ENCODE assay signal across 8 cellular contexts in the genomic region with DNA sequence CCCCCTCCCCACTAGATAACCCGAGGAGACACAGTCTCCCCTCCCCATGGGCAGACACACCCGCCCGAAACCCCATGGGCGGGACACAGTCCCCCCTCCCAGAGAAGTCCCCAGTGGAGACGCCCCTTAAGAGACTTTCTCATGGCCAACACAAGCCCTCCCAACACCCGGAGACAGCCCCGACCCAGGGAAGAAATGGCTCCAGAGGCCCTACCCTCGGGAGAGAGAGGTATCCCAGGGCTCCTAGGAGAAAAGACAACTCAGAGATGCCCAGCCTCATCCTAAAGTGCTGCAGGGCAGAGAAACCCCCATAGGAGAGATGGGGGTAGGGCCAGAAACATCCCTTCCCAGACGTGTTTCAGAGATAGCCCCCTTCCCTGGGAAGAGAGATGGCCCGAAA. TPM values are rescaled to one million over a fixed set of nuclear protein-coding genes. Genes with fewer than 3 reads are reported as not detected.
A peak's percentile ranks its signal among the peaks of the same experiment; 100 is the strongest.
DNase-seq lines count a peak whose midpoint lies in the region; ATAC-seq, FAIRE-seq and TF ChIP-seq lines count a peak whose summit lies in the region.

No MANE protein-coding gene starts in this region.

- POLR2A ChIA-PET in A549 (lab: Yijun Ruan, JAX) = interaction anchor here (0.9 kb wide), 1 partner anchor 73 kb away, joined by 8 read pairs; a partner anchor contains a TSS
- POLR2A ChIA-PET in HEK293 (lab: Yijun Ruan, JAX) = interaction anchor here (1.2 to 1.8 kb wide), 4 partner anchors 28 to 73 kb away, joined by 3 to 13 read pairs (median 6); a partner anchor contains a TSS
- POLR2A ChIA-PET in naive thymus-derived CD8-positive, alpha-beta T cell (lab: Charles Lee) = interaction anchor here (0.6 to 2.1 kb wide), 7 partner anchors 28 to 1337 kb away, joined by 3 to 17 read pairs (median 5); a partner anchor contains a TSS

- CTCF ChIA-PET in A549 (lab: Yijun Ruan, JAX) = interaction anchor here (2.2 kb wide), 1 partner anchor 28 kb away, joined by 9 read pairs; no protein-coding TSS in a partner anchor
- CTCF ChIA-PET in HEK293 (lab: Yijun Ruan, JAX) = interaction anchor here (0.6 to 0.9 kb wide), 3 partner anchors 25 to 113 kb away, joined by 3 to 5 read pairs (median 4); no protein-coding TSS in a partner anchor
- CTCF ChIA-PET in mammary epithelial cell (lab: Charles Lee; ENCODE audit: low non-redundant PET) = interaction anchor here (0.6 kb wide), 1 partner anchor 29 kb away, joined by 3 read pairs; no protein-coding TSS in a partner anchor

- peak overlapping the region; percentile 53 for H2AFZ ChIP-seq in mammary epithelial cell (ENCODE audit: low read depth, low read length)

- H3K9me3 ChIP-seq in A549 (no peaks in the 10 kb centered on the region), HEK293 (ENCODE audit: control insufficient read depth, insufficient read depth, low read depth, low read length) (no peaks in the 10 kb centered on the region), mammary epithelial cell (replicated peaks; ENCODE audit: insufficient read depth, low read length) (no peaks in the 10 kb centered on the region)

- peaks cover 8 to 15% (median 13%) of the 10 kb centered on the region in 4 donors for H3K4me1 Mint-ChIP-seq in naive thymus-derived CD8-positive, alpha-beta T cell

- dilution Hi-C loops in mammary epithelial cell (cut with HindIII; ENCODE audit: low sequenced_read_pairs) = no loop called here

- H3K36me3 ChIP-seq in HEK293 (ENCODE audit: control insufficient read depth in 2 of 2, insufficient read depth in 1 of 2, low read length in 2 of 2) = no peaks in the 10 kb centered on the region
- no peaks in the 10 kb centered on the region for H3K36me3 ChIP-seq in mammary epithelial cell (ENCODE audit: insufficient read depth, low read length)

- TF ChIP-seq CTCF in A549 (IDR thresholded peaks at IDR 0.05) = no peak
- no peak for TF ChIP-seq CTCF in HEK293 (tag by site-specific recombination; IDR thresholded peaks at IDR 0.05)
- TF ChIP-seq CTCF in mammary epithelial cell (conservative IDR thresholded peaks at IDR 0.05 in 1 of 2, IDR thresholded peaks at IDR 0.05 in 1 of 2; ENCODE audit: extremely low read depth in 1 of 2, insufficient read depth in 1 of 2, low read depth in 1 of 2, low read length in 2 of 2) = no peak
- TF ChIP-seq CTCF in lower leg skin (IDR thresholded peaks at IDR 0.05) = no peak

- peak overlapping the region; percentile 95 to 97 for H3K27ac ChIP-seq in A549
- no peak overlapping the region for H3K27ac ChIP-seq in HEK293 (ENCODE audit: extremely low read depth, low read depth, low read length)
- no peak overlapping the region for H3K27ac ChIP-seq in mammary epithelial cell (ENCODE audit: insufficient read depth, low read depth, low read length)

- no peak for TF ChIP-seq EP300 in A549 (IDR thresholded peaks at IDR 0.05)

- no peak for TF ChIP-seq RAD21 in A549 (conservative IDR thresholded peaks at IDR 0.05 in 1 of 2, IDR thresholded peaks at IDR 0.05 in 1 of 2)

- H3K27ac Mint-ChIP-seq in naive thymus-derived CD8-positive, alpha-beta T cell = peak overlapping the region in 3 of 10 donors; percentile 62 to 76 (median 63)

- H3K4me1 ChIP-seq in A549 = peaks cover 20% of the 10 kb centered on the region
- peaks cover 7% of the 10 kb centered on the region for H3K4me1 ChIP-seq in HEK293 (ENCODE audit: control insufficient read depth, insufficient read depth, low read length)
- H3K4me1 ChIP-seq in mammary epithelial cell (ENCODE audit: insufficient read depth, low read length) = peaks cover 17% of the 10 kb centered on the region

- in situ Hi-C loops in mammary epithelial cell (cut with MboI; ENCODE audit: low sequenced_read_pairs in 2 of 2) = no loop called here

- no peaks in the 10 kb centered on the region for H3K79me2 ChIP-seq in mammary epithelial cell (ENCODE audit: insufficient read depth, low read length)

- H3K9ac ChIP-seq in mammary epithelial cell (ENCODE audit: insufficient read depth, low read length) = no peak overlapping the region

- no peak for ATAC-seq in A549
- no peak for ATAC-seq in naive thymus-derived CD8-positive, alpha-beta T cell
- ATAC-seq in HG03571 (IDR thresholded peaks at IDR 0.05; ENCODE audit: unreplicated experiment) = no peak

- H3K4me2 ChIP-seq in A549 (peak overlapping the region; percentile 100), mammary epithelial cell (ENCODE audit: insufficient read depth, low read depth, low read length) (no peak overlapping the region)

- DNase-seq in A549 (ENCODE audit: low read depth in 1 of 2, low spot score in 1 of 2) = peak in 1 of 2 experiments; percentile 21
- no peak for DNase-seq in mammary epithelial cell
- DNase-seq in naive thymus-derived CD8-positive, alpha-beta T cell = no peak
- DNase-seq in GM12891 (ENCODE audit: insufficient read length, low spot score) = no peak
- no peak for DNase-seq in lower leg skin (ENCODE audit: low spot score in 2 of 2)
- DNase-seq in NCI-H2107 treated with DMSO at 0.1 percent for 48 hours (lab: John Stamatoyannopoulos, UW; ENCODE audit: unreplicated experiment) = no peak

- WGBS in A549 (ENCODE audit: missing lambda C conversion rate) = 56% methylated on average over 2 of the region's 10 CpGs
- WGBS in mammary epithelial cell (ENCODE audit: low coverage, missing lambda C conversion rate) = 54% methylated on average over 5 of the region's 10 CpGs
- 19 to 20% methylated on average over 7 to 9 of the region's 10 CpGs for WGBS in lower leg skin, 2 donors

- FAIRE-seq in A549 (lab: Jason Lieb, UNC) (no peak), GM12891 (lab: Jason Lieb, UNC) (no peak)

- TF ChIP-seq POLR2A in A549 (IDR thresholded peaks at IDR 0.05; ENCODE audit: low read length) (no peak), GM12891 (IDR thresholded peaks at IDR 0.05; ENCODE audit: low read depth, low read length) (no peak), lower leg skin (IDR thresholded peaks at IDR 0.05) (no peak)

- H3K4me3 Mint-ChIP-seq in naive thymus-derived CD8-positive, alpha-beta T cell = peak overlapping the region; percentile 55 to 86 (median 72)

- no peaks in the 10 kb centered on the region for H3K36me3 Mint-ChIP-seq in naive thymus-derived CD8-positive, alpha-beta T cell

- no peaks in the 10 kb centered on the region for H4K20me1 ChIP-seq in mammary epithelial cell (ENCODE audit: insufficient read depth, low read length)

- H3K9me3 Mint-ChIP-seq in naive thymus-derived CD8-positive, alpha-beta T cell = no peaks in the 10 kb centered on the region

- intact Hi-C loops in mammary epithelial cell (cut with micrococcal nuclease) (no loop called here), lower leg skin (cut with DNase I; ENCODE audit: low total_unique reads) (loop anchor here (5.0 kb wide), 1 partner anchor 362 kb away; no protein-coding TSS in a partner anchor)

- BruUV-seq in mammary epithelial cell (replicated peaks; lab: Mats Ljungman, UMichigan) = no TSS peak

- H3K27me3 ChIP-seq in mammary epithelial cell (ENCODE audit: insufficient read depth, low read length) = no peaks in the 10 kb centered on the region

- H3K4me3 ChIP-seq in A549 (peak overlapping the region; percentile 96), HEK293 (ENCODE audit: low read depth, low read length) (no peak overlapping the region), mammary epithelial cell (replicated peaks in 1 of 3; ENCODE audit: insufficient read depth in 1 of 3, low read depth in 2 of 3, low read length in 3 of 3) (no peak overlapping the region), lower leg skin (ENCODE audit: low read depth, poor library complexity, severe bottlenecking) (no peak overlapping the region)

- peaks cover 0 to 4% (median 0%) of the 10 kb centered on the region in 5 donors for H3K27me3 Mint-ChIP-seq in naive thymus-derived CD8-positive, alpha-beta T cell

TF ChIP-seq in A549, 52 proteins besides CTCF, POLR2A, EP300 and RAD21 (continues in another document):
- TF ChIP-seq CHD4 (IDR thresholded peaks at IDR 0.05; ENCODE audit: borderline replicate concordance) (no peak), RARB (CRISPR knock-in tag; IDR thresholded peaks at IDR 0.05) (no peak), MAZ (IDR thresholded peaks at IDR 0.05; ENCODE audit: borderline replicate concordance, low read depth, low read length) (no peak), CEBPB (IDR thresholded peaks at IDR 0.05) (no peak), ESRRA (IDR thresholded peaks at IDR 0.05; ENCODE audit: borderline replicate concordance, low read length) (no peak), HDAC2 (IDR thresholded peaks at IDR 0.05) (no peak)

TF ChIP-seq in HEK293, 187 proteins besides CTCF, POLR2A, EP300 and RAD21 (continues in another document):
- TF ChIP-seq ZNF830 (tag by site-specific recombination; IDR thresholded peaks at IDR 0.05; ENCODE audit: low read depth) (no peak), GLIS2 (tag by site-specific recombination; IDR thresholded peaks at IDR 0.05) (0 out of 2 replicates have a peak, but pooled peaks have one; percentile 41), ZNF510 (tag by site-specific recombination; IDR thresholded peaks at IDR 0.05; ENCODE audit: insufficient replicate concordance) (no peak), ZNF654 (tag by site-specific recombination; IDR thresholded peaks at IDR 0.05; ENCODE audit: low read depth) (no peak), ZNF76 (tag by site-specific recombination; IDR thresholded peaks at IDR 0.05; ENCODE audit: borderline replicate concordance, low read depth) (0 out of 2 replicates have a peak, but pooled peaks have one; percentile 38), KLF1 (tag by site-specific recombination; IDR thresholded peaks at IDR 0.05) (peak; percentile 69)

TF ChIP-seq in GM12891, 5 proteins besides CTCF, POLR2A, EP300 and RAD21:
- no peak for TF ChIP-seq SPI1 (IDR thresholded peaks at IDR 0.05; ENCODE audit: low read depth, low read length)
- no peak for TF ChIP-seq POLR2AphosphoS5 (IDR thresholded peaks at IDR 0.05; ENCODE audit: low read depth, low read length)
- no peak for TF ChIP-seq TAF1 (IDR thresholded peaks at IDR 0.05; ENCODE audit: low read depth, low read length)
- no peak for TF ChIP-seq POU2F2 (IDR thresholded peaks at IDR 0.05; ENCODE audit: low read depth, low read length)
- TF ChIP-seq PAX5 (IDR thresholded peaks at IDR 0.05; ENCODE audit: insufficient read depth, low read length, severe bottlenecking) = no peak
TF ChIP-seq in GM12891: peak in this region for 0.

RNA-seq across cellular contexts. Expression of a gene that starts 27.4 kb away (rescaled TPM):
- polyA plus RNA-seq in A549 (2011; rRNA removed) = 2.9 and 3.9 TPM in 2 replicates
- polyA plus RNA-seq in A549 (2012; cell fraction: cytosol; rRNA removed) = 0.52 TPM in 2 replicates
- polyA plus RNA-seq in A549 (2012; cell fraction: nucleus; rRNA removed) = 1.1 and 1.5 TPM in 2 replicates
- polyA plus RNA-seq in A549 (2017; fragmentation: RNase III; extraction: RNeasy Plus Mini Kit Qiagen cat#74134 plus additional on column Dnase treatment) = 0.41 to 0.57 TPM (median 0.41 TPM) in 3 replicates
- 10.5 and 13.7 TPM in 2 replicates for polyA minus RNA-seq in A549 (2011; rRNA and poly(A)+ RNA removed)
- total RNA-seq in mammary epithelial cell = 10 to 100 TPM; 41.7 to 41.8 TPM
- 41.7 TPM for polyA plus RNA-seq in mammary epithelial cell
- 130 TPM for polyA minus RNA-seq in mammary epithelial cell
- not detected for total RNA-seq in naive thymus-derived CD8-positive, alpha-beta T cell
- 1 to 10 TPM in 1 of 3 donors, under 1 TPM in 1, not detected in 1; 0.06 to 1.3 TPM for polyA plus RNA-seq in naive thymus-derived CD8-positive, alpha-beta T cell
- 0.15 TPM for polyA plus RNA-seq in GM12891 (2012; ENCODE audit: low read depth, missing spikeins)
- total RNA-seq in lower leg skin = 100 to 1,000 TPM in 2 of 4 donors, 10 to 100 TPM in 2; 85.1 to 172 (median 119) TPM

Comparison
In these comparisons a context has a peak if more than half of its experiments do, and no peak if none do; other contexts are left out.
1. H3K27ac ChIP-seq: peak in A549 (2 of 2); none in HEK293 (single experiment) and mammary epithelial cell (single experiment).
2. RNA of a gene that starts 27.4 kb away (total RNA-seq): 85.1 to 172 TPM in lower leg skin and 41.7 to 41.8 TPM in mammary epithelial cell; not detected in naive thymus-derived CD8-positive, alpha-beta T cell; every median in the first group is over 10 times any median in the second.